ENCODE assay signal across 8 cellular contexts in genomic region chr13:70347947-70348620, GRCh38.
"Had no signal": no experiment of that assay in that cellular context is flagged by ENCODE, and none has a peak within 500 bp of the region (broad histone marks: within the 10 kb centered on the region; RNA-seq: fewer than 3 reads in every experiment).

No MANE protein-coding gene starts in this region.

- H3K4me3 Mint-ChIP-seq: GM23338, H9 had no signal

- H3K9me3 Mint-ChIP-seq: GM23338, H9 had no signal

- FAIRE-seq: H1, H54, HTR-8/SVneo, K562 had no signal

- ATAC-seq: GM23338, K562 had no signal

- H3K27ac Mint-ChIP-seq: GM23338, H9 had no signal

- DNase-seq: H9, HCEC 1CT, IMR-90 had no signal

- H3K4me3 ChIP-seq: GM23338, K562 had no signal
